In the genomic region with DNA sequence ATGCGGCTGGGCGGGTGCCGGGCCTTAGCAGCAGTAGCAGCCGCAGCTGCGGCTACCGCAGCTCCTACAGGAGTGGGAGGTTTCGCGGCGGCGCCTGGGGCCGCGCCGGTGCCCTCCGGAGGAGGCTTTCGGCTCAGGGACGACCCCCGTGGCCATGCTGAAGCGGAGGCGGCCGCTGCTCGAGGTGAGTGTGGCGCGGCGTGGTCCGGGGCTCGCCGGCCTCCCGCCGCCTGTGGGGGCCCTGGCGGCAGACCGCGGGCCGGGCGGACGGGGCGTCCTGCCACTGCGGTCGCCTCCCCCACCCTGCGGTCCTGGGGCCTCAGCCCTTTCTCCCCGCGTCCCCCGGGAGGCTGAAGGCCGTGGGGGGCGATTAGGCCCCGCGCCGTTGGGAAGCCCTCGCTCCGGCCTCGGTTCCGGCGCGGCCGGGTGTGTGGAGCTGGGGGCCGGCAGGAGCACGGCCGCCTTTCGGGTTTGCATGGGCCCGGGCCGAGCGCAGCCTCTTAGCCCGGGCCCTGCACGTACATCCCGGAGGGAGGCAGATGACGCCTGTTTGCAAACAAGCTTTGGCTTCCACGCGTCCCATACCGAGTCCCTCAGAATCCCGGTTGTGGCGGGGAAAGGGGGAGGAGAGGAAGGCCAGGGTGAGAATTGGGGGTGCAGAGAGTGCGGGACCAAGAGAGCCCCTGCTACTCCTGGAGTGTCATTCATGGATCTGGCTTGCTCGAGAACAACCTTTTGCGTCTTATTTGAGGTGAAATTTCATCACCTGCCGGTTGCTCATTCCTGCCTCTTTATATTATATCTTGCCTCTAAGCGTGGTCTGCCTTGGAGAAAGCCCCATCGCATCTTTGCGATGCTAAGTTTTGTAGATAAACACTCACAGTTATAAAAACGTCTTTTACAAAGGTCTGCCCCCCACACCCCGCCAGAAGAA, we compare ENCODE assay signal across 8 cellular contexts. TPM values are rescaled to one million over a fixed set of nuclear protein-coding genes. Genes with fewer than 3 reads are reported as not detected.
DNase-seq lines count a peak whose midpoint lies in the region; ATAC-seq and TF ChIP-seq lines count a peak whose summit lies in the region.

No MANE protein-coding gene starts in this region.

- no peaks in the 10 kb centered on the region for H3K9me3 ChIP-seq in esophagus (ENCODE audit: control insufficient read depth in 2 of 2, insufficient read depth in 1 of 2, low read depth in 1 of 2, low read length in 1 of 2)
- H3K9me3 ChIP-seq in muscle layer of colon (ENCODE audit: low read length) = no peaks in the 10 kb centered on the region
- H3K9me3 ChIP-seq in suprapubic skin = no peaks in the 10 kb centered on the region

- peak overlapping the region; percentile 79 for H3K9ac ChIP-seq in muscle layer of colon (ENCODE audit: low read length)

- peak overlapping the region; percentile 92 for H2AFZ ChIP-seq in ACC112 (ENCODE audit: low read length, unreplicated experiment)

- H3K27me3 ChIP-seq in ACC112 (ENCODE audit: insufficient read depth, low read length) (no peaks in the 10 kb centered on the region), esophagus (ENCODE audit: control insufficient read depth in 1 of 2, insufficient read depth in 2 of 2, low read length in 2 of 2) (no peaks in the 10 kb centered on the region), muscle layer of colon (ENCODE audit: control insufficient read depth in 1 of 2, insufficient read depth in 2 of 2, low read length in 2 of 2) (no peaks in the 10 kb centered on the region), suprapubic skin (no peaks in the 10 kb centered on the region)

- ATAC-seq in GM18505 (IDR thresholded peaks at IDR 0.05; ENCODE audit: unreplicated experiment) (peak; percentile 39), HG03039 (IDR thresholded peaks at IDR 0.05; ENCODE audit: unreplicated experiment) (peak; percentile 38)

- WGBS in esophagus, 2 donors = 1% methylated on average over 49 to 79 of the region's 79 CpGs
- 4% methylated on average over 23 of the region's 79 CpGs for WGBS in suprapubic skin

- TF ChIP-seq POLR2A in GM18505 (IDR thresholded peaks at IDR 0.05; ENCODE audit: borderline replicate concordance, extremely low read depth, insufficient read depth, insufficient read length) = no peak
- TF ChIP-seq POLR2A in suprapubic skin (IDR thresholded peaks at IDR 0.05) = no peak

- H3K4me1 ChIP-seq in ACC112 (ENCODE audit: control insufficient read depth, insufficient read depth, low read length, unreplicated experiment) = peaks cover 24% of the 10 kb centered on the region
- no peaks in the 10 kb centered on the region for H3K4me1 ChIP-seq in esophagus (ENCODE audit: control insufficient read depth in 2 of 2, insufficient read depth in 2 of 2, low read length in 1 of 2)
- peaks cover 29% of the 10 kb centered on the region for H3K4me1 ChIP-seq in muscle layer of colon (ENCODE audit: insufficient read depth, low read length)
- H3K4me1 ChIP-seq in suprapubic skin = peaks cover 44% of the 10 kb centered on the region

- H3K4me3 ChIP-seq in ACC112 (ENCODE audit: low read depth, low read length) (peak overlapping the region; percentile 86), esophagus (ENCODE audit: low read depth in 1 of 2, low read length in 2 of 2) (peak overlapping the region; percentile 77 to 95), muscle layer of colon (ENCODE audit: low read depth in 1 of 2, low read length in 2 of 2) (peak overlapping the region; percentile 67 to 71), suprapubic skin (peak overlapping the region; percentile 85)

- no peak for TF ChIP-seq EP300 in suprapubic skin (IDR thresholded peaks at IDR 0.05)

- H3K36me3 ChIP-seq in ACC112 (ENCODE audit: insufficient read depth, low read length) = no peaks in the 10 kb centered on the region
- no peaks in the 10 kb centered on the region for H3K36me3 ChIP-seq in esophagus (ENCODE audit: control insufficient read depth in 2 of 2, insufficient read depth in 2 of 2, low read length in 1 of 2)
- no peaks in the 10 kb centered on the region for H3K36me3 ChIP-seq in muscle layer of colon (ENCODE audit: insufficient read depth, low read length)
- H3K36me3 ChIP-seq in suprapubic skin = no peaks in the 10 kb centered on the region

- peak; percentile 43 for DNase-seq in NCI-H345 treated with DMSO at 0.1 percent for 48 hours (lab: John Stamatoyannopoulos, UW; ENCODE audit: unreplicated experiment)
- peak; percentile 74 for DNase-seq in activated CD8-positive, alpha-beta memory T cell treated with anti-CD3 and anti-CD28 coated beads, Interleukin-2, amount 50 U/mL, for 48 hours
- DNase-seq in suprapubic skin (ENCODE audit: low spot score in 2 of 2) = peak; percentile 65 to 77

- H3K27ac ChIP-seq in ACC112 (ENCODE audit: low read depth, low read length) = peak overlapping the region; percentile 56
- peak overlapping the region; percentile 94 to 95 for H3K27ac ChIP-seq in esophagus (ENCODE audit: low read depth in 2 of 2, low read length in 1 of 2)
- H3K27ac ChIP-seq in muscle layer of colon (ENCODE audit: low read depth, low read length) = peak overlapping the region; percentile 64
- H3K27ac ChIP-seq in suprapubic skin = peak overlapping the region; percentile 96

- TF ChIP-seq CTCF in suprapubic skin (IDR thresholded peaks at IDR 0.05) = no peak

- H3K79me2 ChIP-seq in ACC112 (ENCODE audit: control insufficient read depth, insufficient read depth, low read length, unreplicated experiment) = peaks cover 47% of the 10 kb centered on the region

RNA-seq across cellular contexts. Expression of gene ZFYVE9, which starts 0.6 kb away (rescaled TPM):
- polyA plus RNA-seq in esophagus = 1 to 10 TPM; 2.7 to 5.6 TPM
- 10 to 100 TPM; 29.5 to 60.4 (median 33.2) TPM for total RNA-seq in suprapubic skin

Comparison
In these comparisons a context has a peak if more than half of its experiments do, and no peak if none do; other contexts are left out.
1. Peak in every context shown above with its lines: DNase-seq, ATAC-seq, H3K4me3 ChIP-seq and H3K27ac ChIP-seq.